Comparison of ENCODE assay signal across 21 cellular contexts in the genomic region with DNA sequence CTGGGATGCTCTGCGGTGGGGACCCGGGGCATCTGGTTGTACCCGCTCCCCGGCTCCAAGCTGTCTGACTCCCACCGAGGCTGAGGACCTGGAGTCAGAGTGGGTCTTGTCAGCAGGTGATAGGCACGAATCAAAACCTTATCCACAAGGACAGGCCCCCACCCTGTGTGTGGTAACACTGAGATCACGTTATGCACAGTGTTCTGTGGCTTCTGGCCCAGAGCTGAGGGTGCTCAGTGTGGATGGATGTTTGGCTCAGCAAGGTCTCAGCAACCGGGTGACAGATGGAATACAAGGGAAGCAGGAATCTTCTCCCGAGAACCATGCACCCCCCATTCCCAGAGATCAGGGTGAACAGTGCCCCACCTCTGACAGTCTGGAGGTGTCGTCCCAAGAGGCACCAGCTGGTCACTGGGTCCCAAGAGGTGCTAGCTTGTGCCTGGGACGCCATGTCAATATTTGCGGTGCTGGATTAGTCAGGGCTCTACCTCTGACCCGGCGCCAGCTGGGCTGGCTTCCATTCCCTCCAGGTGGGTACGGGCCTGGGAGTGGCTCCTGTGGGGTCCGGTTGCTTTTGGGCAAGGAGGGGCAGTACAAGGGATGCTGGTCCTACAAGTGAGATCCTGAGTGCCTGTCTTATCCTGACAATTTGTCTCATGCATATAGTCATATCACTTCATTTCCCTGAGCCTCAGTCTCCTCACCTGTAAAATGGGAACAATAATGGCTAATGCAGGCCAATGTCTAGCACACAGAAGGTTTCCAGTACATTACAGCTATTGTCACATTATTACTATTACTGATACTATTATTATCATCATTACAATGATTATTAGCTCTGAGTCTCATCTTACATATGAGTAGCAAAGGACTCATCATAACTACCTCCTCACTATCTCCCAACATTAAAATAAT. TPM values are rescaled to one million over a fixed set of nuclear protein-coding genes. Genes with fewer than 3 reads are reported as not detected.
DNase-seq lines count a peak whose midpoint lies in the region; ATAC-seq and TF ChIP-seq lines count a peak whose summit lies in the region.
"Had no signal": no experiment of that assay in that cellular context is flagged by ENCODE, and none has a peak within 500 bp of the region (broad histone marks: within the 10 kb centered on the region; RNA-seq: fewer than 3 reads in every experiment).

No MANE protein-coding gene starts in this region.

- no peaks in the 10 kb centered on the region for H4K20me1 ChIP-seq in hepatocyte (ENCODE audit: insufficient read depth, poor library complexity, severe bottlenecking)

- no peak for TF ChIP-seq CTCF in hepatocyte (IDR thresholded peaks at IDR 0.05; ENCODE audit: poor library complexity)
- no peak for TF ChIP-seq CTCF in CD4-positive, alpha-beta T cell (IDR thresholded peaks at IDR 0.05)

- no peak overlapping the region for H3K4me3 Mint-ChIP-seq in stimulated activated effector memory CD8-positive, alpha-beta T cell treated with anti-CD3 and anti-CD28 coated beads, Interleukin-12 subunit alpha, Interleukin-12 subunit beta, amount 100 ng/mL, for 72 hours
- no peak overlapping the region for H3K4me3 Mint-ChIP-seq in CD4-positive, alpha-beta T cell
- H3K4me3 Mint-ChIP-seq: stimulated activated naive CD8-positive, alpha-beta T cell treated with anti-CD3 and anti-CD28 coated beads, Interleukin-15, Interleukin-2, amounts not matched to agents 100 ng/mL and 50 ng/mL, for 24 hours; T-helper 2 cell treated with Interferon-gamma antibody and Interleukin-4, amounts not matched to agents 5 μg/mL and 100 μg/mL, for 36 hours had no signal

- no peaks in the 10 kb centered on the region for H3K27me3 Mint-ChIP-seq in CD4-positive, alpha-beta T cell
- H3K27me3 Mint-ChIP-seq: stimulated activated naive CD8-positive, alpha-beta T cell treated with anti-CD3 and anti-CD28 coated beads, Interleukin-15, Interleukin-2, amounts not matched to agents 100 ng/mL and 50 ng/mL, for 24 hours had no signal

- H3K27ac Mint-ChIP-seq in stimulated activated effector memory CD8-positive, alpha-beta T cell treated with anti-CD3 and anti-CD28 coated beads, Interleukin-12 subunit alpha, Interleukin-12 subunit beta, amount 100 ng/mL, for 72 hours = no peak overlapping the region
- no peak overlapping the region for H3K27ac Mint-ChIP-seq in CD4-positive, alpha-beta T cell
- H3K27ac Mint-ChIP-seq: stimulated activated naive CD8-positive, alpha-beta T cell treated with anti-CD3 and anti-CD28 coated beads, Interleukin-15, Interleukin-2, amounts not matched to agents 100 ng/mL and 50 ng/mL, for 24 hours; T-helper 2 cell treated with Interferon-gamma antibody and Interleukin-4, amounts not matched to agents 5 μg/mL and 100 μg/mL, for 36 hours had no signal

- no peak overlapping the region for H3K4me3 ChIP-seq in hepatocyte
- H3K4me3 ChIP-seq: breast epithelium, dorsolateral prefrontal cortex had no signal

- in situ Hi-C loops in G401 (cut with HindIII; ENCODE audit: low sequenced_read_pairs) = no loop called here

- H3K36me3 Mint-ChIP-seq in stimulated activated effector memory CD8-positive, alpha-beta T cell treated with anti-CD3 and anti-CD28 coated beads, Interleukin-12 subunit alpha, Interleukin-12 subunit beta, amount 100 ng/mL, for 72 hours = no peaks in the 10 kb centered on the region
- no peaks in the 10 kb centered on the region for H3K36me3 Mint-ChIP-seq in CD4-positive, alpha-beta T cell (ENCODE audit: low read depth)

- no peaks in the 10 kb centered on the region for H3K4me1 Mint-ChIP-seq in stimulated activated effector memory CD8-positive, alpha-beta T cell treated with anti-CD3 and anti-CD28 coated beads, Interleukin-12 subunit alpha, Interleukin-12 subunit beta, amount 100 ng/mL, for 72 hours
- no peaks in the 10 kb centered on the region for H3K4me1 Mint-ChIP-seq in CD4-positive, alpha-beta T cell (ENCODE audit: low read depth)

- H3K79me2 ChIP-seq in hepatocyte = no peaks in the 10 kb centered on the region

- DNase-seq in G401 (ENCODE audit: low spot score) (peak; percentile 66), NCI-H2171 treated with DMSO at 0.1 percent for 48 hours (lab: John Stamatoyannopoulos, UW) (peak; percentile 78), hepatocyte (ENCODE audit: low spot score) (no peak), middle frontal gyrus (ENCODE audit: extremely low spot score, low spot score) (no peak)
- DNase-seq in stimulated activated effector memory CD8-positive, alpha-beta T cell treated with anti-CD3 and anti-CD28 coated beads, Interleukin-12 subunit alpha, Interleukin-12 subunit beta, amount 100 ng/mL, for 72 hours (ENCODE audit: low spot score in 2 of 2) = no peak
- no peak for DNase-seq in CD4-positive, alpha-beta T cell
- DNase-seq: activated CD4-positive, CD25-positive, alpha-beta regulatory T cell; activated T-cell treated with anti-CD3 and anti-CD28 coated beads, Interleukin-2, amount 50 U/mL, for 48 hours; foreskin melanocyte; midbrain; NCI-H446 treated with DMSO at 0.1 percent for 48 hours; nucleus accumbens had no signal

- CTCF ChIA-PET in CD4-positive, alpha-beta T cell (lab: Charles Lee) = no interaction called here

- H3K27me3 ChIP-seq in hepatocyte = no peaks in the 10 kb centered on the region
- no peaks in the 10 kb centered on the region for H3K27me3 ChIP-seq in CD4-positive, alpha-beta T cell (ENCODE audit: control insufficient read depth, insufficient read depth, low read length)
- H3K27me3 ChIP-seq: breast epithelium, dorsolateral prefrontal cortex had no signal

- no peak overlapping the region for H2AFZ ChIP-seq in hepatocyte

- 62% methylated on average over 16 of the region's 16 CpGs for WGBS in hepatocyte (ENCODE audit: low lambda C conversion rate, missing lambda C conversion rate)

- H3K9me3 Mint-ChIP-seq in stimulated activated effector memory CD8-positive, alpha-beta T cell treated with anti-CD3 and anti-CD28 coated beads, Interleukin-12 subunit alpha, Interleukin-12 subunit beta, amount 100 ng/mL, for 72 hours = no peaks in the 10 kb centered on the region
- H3K9me3 Mint-ChIP-seq in CD4-positive, alpha-beta T cell = no peaks in the 10 kb centered on the region
- H3K9me3 Mint-ChIP-seq: stimulated activated naive CD8-positive, alpha-beta T cell treated with anti-CD3 and anti-CD28 coated beads, Interleukin-15, Interleukin-2, amounts not matched to agents 100 ng/mL and 50 ng/mL, for 24 hours; T-helper 2 cell treated with Interferon-gamma antibody and Interleukin-4, amounts not matched to agents 5 μg/mL and 100 μg/mL, for 36 hours had no signal

- no peaks in the 10 kb centered on the region for H3K9me3 ChIP-seq in hepatocyte (ENCODE audit: low read depth)
- no peaks in the 10 kb centered on the region for H3K9me3 ChIP-seq in CD4-positive, alpha-beta T cell (ENCODE audit: control insufficient read depth, low read length)
- H3K9me3 ChIP-seq: breast epithelium had no signal

- H3K4me2 ChIP-seq in hepatocyte = no peak overlapping the region
- H3K4me2 ChIP-seq: KMS-11 had no signal

- POLR2A ChIA-PET in CD4-positive, alpha-beta T cell (lab: Charles Lee) = no interaction called here

- H3K4me1 ChIP-seq in hepatocyte (ENCODE audit: insufficient read depth) = peaks cover 67% of the 10 kb centered on the region
- H3K4me1 ChIP-seq: breast epithelium had no signal

- ATAC-seq in stimulated activated effector memory CD8-positive, alpha-beta T cell treated with anti-CD3 and anti-CD28 coated beads, Interleukin-12 subunit alpha, Interleukin-12 subunit beta, amount 100 ng/mL, for 72 hours = peak; percentile 14
- ATAC-seq in HG02678 (IDR thresholded peaks at IDR 0.05; ENCODE audit: unreplicated experiment) = no peak
- no peak for ATAC-seq in CD4-positive, alpha-beta T cell (ENCODE audit: poor library complexity)

- H3K36me3 ChIP-seq in hepatocyte (replicated peaks; ENCODE audit: insufficient read depth, low read depth) = no peaks in the 10 kb centered on the region
- H3K36me3 ChIP-seq: breast epithelium had no signal

- peak overlapping the region; percentile 72 for H3K27ac ChIP-seq in hepatocyte
- no peak overlapping the region for H3K27ac ChIP-seq in CD4-positive, alpha-beta T cell (ENCODE audit: low read depth, low read length)
- H3K27ac ChIP-seq: breast epithelium, KMS-11 had no signal

- intact Hi-C loops in CD4-positive, alpha-beta T cell (cut with DNase I, micrococcal nuclease) = no loop called here

- H3K9me2 ChIP-seq in hepatocyte (replicated peaks; ENCODE audit: insufficient read depth) = no peaks in the 10 kb centered on the region

RNA-seq across cellular contexts. Expression of gene CAPN9, which starts 1.0 kb away (rescaled TPM):
- 0.20 TPM in 1 of 2 replicates, not detected in the other for total RNA-seq in G401 (2014; rRNA removed; shearing (Covaris generic))
- 3.1 and 3.7 TPM in 2 replicates for total RNA-seq in hepatocyte
- 0.68 and 0.98 TPM in 2 replicates for polyA plus RNA-seq in hepatocyte
- total RNA-seq in CD4-positive, alpha-beta T cell = not detected
- total RNA-seq: epithelial cell of proximal tubule, SK-MEL-5 had no signal
- polyA plus RNA-seq: BJ had no signal

RNA-seq across cellular contexts. Expression of gene AGT, which starts 34.2 kb away (rescaled TPM):
- not detected in 2 replicates for total RNA-seq in G401 (2014; rRNA removed; shearing (Covaris generic))
- 476 and 505 TPM in 2 replicates for total RNA-seq in hepatocyte
- polyA plus RNA-seq in hepatocyte = 455 and 583 TPM in 2 replicates
- not detected for total RNA-seq in CD4-positive, alpha-beta T cell
- total RNA-seq: SK-MEL-5 had no signal

Comparison
In these comparisons a context has a peak if more than half of its experiments do, and no peak if none do; other contexts are left out.
1. DNase-seq: peak in G401 (single experiment) and NCI-H2171 treated with DMSO at 0.1 percent for 48 hours (single experiment); none in hepatocyte (single experiment), stimulated activated effector memory CD8-positive, alpha-beta T cell treated with anti-CD3 and anti-CD28 coated beads, Interleukin-12 subunit alpha, Interleukin-12 subunit beta, amount 100 ng/mL, for 72 hours (0 of 2), middle frontal gyrus (single experiment) and CD4-positive, alpha-beta T cell (0 of 10).
2. RNA of gene AGT, which starts 34.2 kb away (total RNA-seq): 476 to 505 TPM in hepatocyte; not detected in G401 and not detected in CD4-positive, alpha-beta T cell; every median in the first group is over 100 times any median in the second.